Comparison of ENCODE assay signal across 34 cellular contexts in genomic region chr1:117135329-117135728, GRCh38.
"Had no signal": no experiment of that assay in that cellular context is flagged by ENCODE, and none has a peak within 500 bp of the region (broad histone marks: within the 10 kb centered on the region; RNA-seq: fewer than 3 reads in every experiment).

No MANE protein-coding gene starts in this region.

- H3K4me3 ChIP-seq: MG63, PC-9 had no signal

- H3K36me3 ChIP-seq: brain microvascular endothelial cell, MG63 had no signal

- DNase-seq: activated CD4-positive, alpha-beta memory T cell treated with anti-CD3 and anti-CD28 coated beads, Interleukin-2, amount 10 ng/mL, durations not matched to agents 7 days and 5 days; activated CD4-positive, alpha-beta T cell treated with anti-CD3 and anti-CD28 coated beads for 1 hour; activated CD4-positive, alpha-beta T cell treated with anti-CD3 and anti-CD28 coated beads for 48 hours; activated CD4-positive, CD25-positive, alpha-beta regulatory T cell; activated CD8-positive, alpha-beta memory T cell treated with anti-CD3 and anti-CD28 coated beads for 24 hours; activated CD8-positive, alpha-beta memory T cell treated with anti-CD3 and anti-CD28 coated beads, Interleukin-2, amount 10 ng/mL, durations not matched to agents 7 days and 5 days; activated CD8-positive, alpha-beta memory T cell treated with anti-CD3 and anti-CD28 coated beads, Interleukin-2, amount 50 U/mL, for 48 hours; activated effector memory CD4-positive, alpha-beta T cell treated with Interleukin-2 at 50 U/mL for 16 hours; activated naive CD4-positive, alpha-beta T cell treated with anti-CD3 and anti-CD28 coated beads, Interleukin-2, amount 10 ng/mL, durations not matched to agents 7 days and 5 days; activated T-cell treated with anti-CD3 and anti-CD28 coated beads, Interleukin-2, amount 50 U/mL, for 48 hours; amniotic stem cell; aorta; brain microvascular endothelial cell; central memory CD4-positive, alpha-beta T cell; Kasumi-1; KG1; MG63; NCI-H1048; NCI-H1105 treated with DMSO at 0.1 percent for 48 hours; NCI-H1436; NCI-H1694 treated with DMSO at 0.1 percent for 48 hours; NCI-H2029; NCI-H2107; NCI-H2171; NCI-H510A; NCI-H748 treated with DMSO at 0.1 percent for 48 hours; NK-92 treated with Interleukin-12 subunit alpha and Interleukin-12 subunit beta, amount 100 ng/mL, for 24 hours; SIG-M5; T-cell; T-helper 17 cell; T-helper 9 cell had no signal

- H3K27me3 ChIP-seq: brain microvascular endothelial cell, MG63 had no signal

- H3K9me3 ChIP-seq: MG63 had no signal

- H3K27ac ChIP-seq: brain microvascular endothelial cell, PC-9, RWPE1, VCaP had no signal
